In the genomic region with DNA sequence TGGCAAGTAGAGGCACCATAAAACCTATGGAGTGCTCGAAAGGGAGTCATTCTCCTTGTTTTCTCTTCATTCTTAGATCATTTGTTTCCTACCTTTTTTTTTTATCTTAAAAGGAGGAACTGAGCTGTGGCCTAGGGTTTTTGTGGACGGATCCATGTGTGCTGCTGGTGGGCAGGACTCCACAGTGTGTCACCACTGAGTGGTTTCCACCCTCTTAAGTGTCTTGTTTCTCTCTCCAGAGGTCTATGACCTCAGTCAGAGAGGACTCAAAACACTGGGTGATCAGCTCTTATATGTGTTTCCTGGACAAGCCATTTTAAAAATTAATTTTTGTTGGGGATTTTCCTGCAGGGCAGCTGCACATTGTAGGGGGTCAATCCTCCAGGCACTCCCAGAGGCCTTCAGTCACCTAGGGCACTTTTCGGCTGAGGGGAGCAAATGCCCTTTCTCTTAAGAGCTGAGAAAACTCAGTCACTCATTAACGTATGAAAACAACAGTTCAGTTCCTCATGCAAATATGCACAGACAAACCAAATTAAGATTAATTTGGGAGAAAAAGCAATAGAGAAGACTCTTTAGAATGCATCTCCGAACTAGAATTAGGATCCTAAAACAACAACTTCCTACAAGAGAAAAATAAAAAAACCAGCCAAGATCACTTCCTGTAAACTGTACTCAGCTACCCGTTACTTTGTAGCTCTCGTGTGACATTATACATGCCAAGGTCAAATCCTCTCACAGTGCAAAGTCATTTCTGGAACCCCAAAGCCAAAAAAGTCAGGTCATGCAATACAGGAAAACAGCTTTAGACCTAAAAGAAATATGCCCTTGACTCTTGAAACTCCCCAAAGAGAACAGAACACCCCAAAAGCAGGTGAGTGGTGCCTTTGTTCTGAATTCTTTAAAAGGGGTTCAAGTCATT, we compare ENCODE assay signal across 14 cellular contexts. TPM values are rescaled to one million over a fixed set of nuclear protein-coding genes. Genes with fewer than 3 reads are reported as not detected.
DNase-seq lines count a peak whose midpoint lies in the region; ATAC-seq and TF ChIP-seq lines count a peak whose summit lies in the region.
"Had no signal": no experiment of that assay in that cellular context is flagged by ENCODE, and none has a peak within 500 bp of the region (broad histone marks: within the 10 kb centered on the region; RNA-seq: fewer than 3 reads in every experiment).

No MANE protein-coding gene starts in this region.

- peak; percentile 43 for ATAC-seq in GM18858 (IDR thresholded peaks at IDR 0.05; ENCODE audit: unreplicated experiment)
- ATAC-seq in GM21529 (IDR thresholded peaks at IDR 0.05; ENCODE audit: unreplicated experiment) = peak; percentile 62
- ATAC-seq in HG03378 (IDR thresholded peaks at IDR 0.05; ENCODE audit: unreplicated experiment) = peak; percentile 53
- peak; percentile 20 for ATAC-seq in mucosa of descending colon
- no peak for ATAC-seq in activated CD8-positive, alpha-beta T cell treated with anti-CD3 and anti-CD28 coated beads, Interleukin-2, amount 10 ng/mL, durations not matched to agents 7 days and 5 days
- ATAC-seq: left ventricle myocardium superior had no signal

- H3K4me3 Mint-ChIP-seq in activated CD4-positive, alpha-beta memory T cell treated with anti-CD3 and anti-CD28 coated beads, Interleukin-2, amount 10 ng/mL, durations not matched to agents 7 days and 5 days = no peak overlapping the region
- H3K4me3 Mint-ChIP-seq in activated CD8-positive, alpha-beta T cell treated with anti-CD3 and anti-CD28 coated beads, Interleukin-2, amount 10 ng/mL, durations not matched to agents 7 days and 5 days = no peak overlapping the region
- H3K4me3 Mint-ChIP-seq: activated B cell treated with CpG ODN at 0.5 μM for 24 hours, neural crest cell had no signal

- H3K4me1 ChIP-seq in mucosa of descending colon (ENCODE audit: low read depth) (peaks cover 40% of the 10 kb centered on the region), prostate gland (replicated peaks) (no peaks in the 10 kb centered on the region)
- H3K4me1 ChIP-seq: SJSA1 had no signal

- no peaks in the 10 kb centered on the region for H3K36me3 Mint-ChIP-seq in activated CD4-positive, alpha-beta memory T cell treated with anti-CD3 and anti-CD28 coated beads, Interleukin-2, amount 10 ng/mL, durations not matched to agents 7 days and 5 days (ENCODE audit: low read depth)
- H3K36me3 Mint-ChIP-seq in activated CD8-positive, alpha-beta T cell treated with anti-CD3 and anti-CD28 coated beads, Interleukin-2, amount 10 ng/mL, durations not matched to agents 7 days and 5 days (ENCODE audit: low read depth) = no peaks in the 10 kb centered on the region

- H3K4me1 Mint-ChIP-seq in activated CD4-positive, alpha-beta memory T cell treated with anti-CD3 and anti-CD28 coated beads, Interleukin-2, amount 10 ng/mL, durations not matched to agents 7 days and 5 days = peaks cover 4% of the 10 kb centered on the region
- H3K4me1 Mint-ChIP-seq in activated CD8-positive, alpha-beta T cell treated with anti-CD3 and anti-CD28 coated beads, Interleukin-2, amount 10 ng/mL, durations not matched to agents 7 days and 5 days (ENCODE audit: low read depth) = no peaks in the 10 kb centered on the region
- H3K4me1 Mint-ChIP-seq: activated B cell treated with CpG ODN at 0.5 μM for 24 hours, neural crest cell had no signal

- 72% methylated on average over 7 of the region's 7 CpGs for WGBS in prostate gland

- H3K4me3 ChIP-seq in mucosa of descending colon (no peak overlapping the region), prostate gland (no peak overlapping the region)
- H3K4me3 ChIP-seq: BLaER1, SJSA1 had no signal

- H3K27ac ChIP-seq in prostate gland = no peak overlapping the region
- H3K27ac ChIP-seq: BLaER1, SJSA1 had no signal

- DNase-seq in mucosa of descending colon (no peak), ACHN (no peak), prostate gland (ENCODE audit: low spot score) (no peak)
- DNase-seq in activated CD4-positive, alpha-beta memory T cell treated with anti-CD3 and anti-CD28 coated beads, Interleukin-2, amount 10 ng/mL, durations not matched to agents 7 days and 5 days = no peak
- no peak for DNase-seq in activated CD8-positive, alpha-beta T cell treated with anti-CD3 and anti-CD28 coated beads, Interleukin-2, amount 10 ng/mL, durations not matched to agents 7 days and 5 days
- DNase-seq: activated B cell treated with CpG ODN at 0.5 μM for 24 hours, left ventricle myocardium superior, NCI-H510A had no signal

- H3K9me3 ChIP-seq in mucosa of descending colon = peaks cover 17% of the 10 kb centered on the region
- H3K9me3 ChIP-seq in prostate gland = no peaks in the 10 kb centered on the region
- H3K9me3 ChIP-seq: SJSA1 had no signal

- H3K36me3 ChIP-seq in mucosa of descending colon (ENCODE audit: low read depth) = no peaks in the 10 kb centered on the region
- no peaks in the 10 kb centered on the region for H3K36me3 ChIP-seq in prostate gland
- H3K36me3 ChIP-seq: BLaER1, SJSA1 had no signal

- intact Hi-C loops in mucosa of descending colon (cut with DNase I, micrococcal nuclease) = no loop called here
- intact Hi-C loops in prostate gland (cut with DNase I) = no loop called here

- H3K27me3 Mint-ChIP-seq in activated CD4-positive, alpha-beta memory T cell treated with anti-CD3 and anti-CD28 coated beads, Interleukin-2, amount 10 ng/mL, durations not matched to agents 7 days and 5 days = no peaks in the 10 kb centered on the region
- no peaks in the 10 kb centered on the region for H3K27me3 Mint-ChIP-seq in activated CD8-positive, alpha-beta T cell treated with anti-CD3 and anti-CD28 coated beads, Interleukin-2, amount 10 ng/mL, durations not matched to agents 7 days and 5 days (ENCODE audit: low read depth)

- H3K9me3 Mint-ChIP-seq in activated CD4-positive, alpha-beta memory T cell treated with anti-CD3 and anti-CD28 coated beads, Interleukin-2, amount 10 ng/mL, durations not matched to agents 7 days and 5 days = peaks cover 6% of the 10 kb centered on the region
- H3K9me3 Mint-ChIP-seq in activated CD8-positive, alpha-beta T cell treated with anti-CD3 and anti-CD28 coated beads, Interleukin-2, amount 10 ng/mL, durations not matched to agents 7 days and 5 days (ENCODE audit: insufficient read depth) = peaks cover 9% of the 10 kb centered on the region

- TF ChIP-seq POLR2A in prostate gland (IDR thresholded peaks at IDR 0.05) = no peak

- CTCF ChIA-PET in activated CD4-positive, alpha-beta memory T cell treated with anti-CD3 and anti-CD28 coated beads, Interleukin-2, amount 10 ng/mL, durations not matched to agents 7 days and 5 days (lab: Charles Lee) = no interaction called here
- CTCF ChIA-PET in activated CD8-positive, alpha-beta T cell treated with anti-CD3 and anti-CD28 coated beads, Interleukin-2, amount 10 ng/mL, durations not matched to agents 7 days and 5 days (lab: Charles Lee) = no interaction called here

- H3K27ac Mint-ChIP-seq in activated CD4-positive, alpha-beta memory T cell treated with anti-CD3 and anti-CD28 coated beads, Interleukin-2, amount 10 ng/mL, durations not matched to agents 7 days and 5 days = no peak overlapping the region
- H3K27ac Mint-ChIP-seq in activated CD8-positive, alpha-beta T cell treated with anti-CD3 and anti-CD28 coated beads, Interleukin-2, amount 10 ng/mL, durations not matched to agents 7 days and 5 days = no peak overlapping the region
- H3K27ac Mint-ChIP-seq: activated B cell treated with CpG ODN at 0.5 μM for 24 hours had no signal

- in situ Hi-C loops in ACHN (cut with HindIII; ENCODE audit: low pct_ligation_motif_present, low pct_unique_long_range_greater_than_20kb, low sequenced_read_pairs) = no loop called here

- no peaks in the 10 kb centered on the region for H3K27me3 ChIP-seq in prostate gland (replicated peaks; ENCODE audit: insufficient read depth)
- H3K27me3 ChIP-seq: BLaER1, SJSA1 had no signal

- POLR2A ChIA-PET in activated CD4-positive, alpha-beta memory T cell treated with anti-CD3 and anti-CD28 coated beads, Interleukin-2, amount 10 ng/mL, durations not matched to agents 7 days and 5 days (lab: Charles Lee) = no interaction called here
- POLR2A ChIA-PET in activated CD8-positive, alpha-beta T cell treated with anti-CD3 and anti-CD28 coated beads, Interleukin-2, amount 10 ng/mL, durations not matched to agents 7 days and 5 days (lab: Charles Lee) = no interaction called here

- TF ChIP-seq CTCF in mucosa of descending colon (IDR thresholded peaks at IDR 0.05) (no peak), prostate gland (IDR thresholded peaks at IDR 0.05) (no peak)

RNA-seq across cellular contexts. Expression of gene FAM3D, which starts 27.6 kb away (rescaled TPM):
- total RNA-seq in mucosa of descending colon = 100 to 1,000 TPM; 253 to 761 (median 323) TPM
- not detected for total RNA-seq in activated CD4-positive, alpha-beta memory T cell treated with anti-CD3 and anti-CD28 coated beads, Interleukin-2, amount 10 ng/mL, durations not matched to agents 7 days and 5 days
- total RNA-seq in prostate gland = 10 to 100 TPM in 1 of 2 donors, 1 to 10 TPM in 1; 4.7 to 11.6 TPM
- not detected for total RNA-seq in activated CD8-positive, alpha-beta T cell treated with anti-CD3 and anti-CD28 coated beads, Interleukin-2, amount 10 ng/mL, durations not matched to agents 7 days and 5 days
- total RNA-seq: activated B cell treated with CpG ODN at 0.5 μM for 24 hours, left ventricle myocardium superior, SJSA1 had no signal

Comparison
In these comparisons a context has a peak if more than half of its experiments do, and no peak if none do; other contexts are left out.
1. RNA of gene FAM3D, which starts 27.6 kb away (total RNA-seq): 253 to 761 TPM in mucosa of descending colon; 4.7 to 11.6 TPM in prostate gland, not detected in activated CD4-positive, alpha-beta memory T cell treated with anti-CD3 and anti-CD28 coated beads, Interleukin-2, amount 10 ng/mL, durations not matched to agents 7 days and 5 days and not detected in activated CD8-positive, alpha-beta T cell treated with anti-CD3 and anti-CD28 coated beads, Interleukin-2, amount 10 ng/mL, durations not matched to agents 7 days and 5 days; every median in the first group is over 10 times any median in the second.